In genomic region chr13:79541426-79542049, GRCh38 we compare ENCODE assay signal across 8 cellular contexts.
A peak's percentile ranks its signal among the peaks of the same experiment; 100 is the strongest.
DNase-seq lines count a peak whose midpoint lies in the region; ATAC-seq and TF ChIP-seq lines count a peak whose summit lies in the region.
"Had no signal": no experiment of that assay in that cellular context is flagged by ENCODE, and none has a peak within 500 bp of the region (broad histone marks: within the 10 kb centered on the region; RNA-seq: fewer than 3 reads in every experiment).

No MANE protein-coding gene starts in this region.

- ATAC-seq in GM21381 (IDR thresholded peaks at IDR 0.05; ENCODE audit: unreplicated experiment) = peak; percentile 57
- ATAC-seq in stimulated activated effector memory CD8-positive, alpha-beta T cell treated with anti-CD3 and anti-CD28 coated beads, Interleukin-12 subunit alpha, Interleukin-12 subunit beta, amount 100 ng/mL, for 72 hours = no peak
- ATAC-seq: activated T-cell treated with anti-CD3 and anti-CD28 coated beads, Interleukin-2, amount 50 U/mL, for 72 hours had no signal

- no peak overlapping the region for H3K4me3 Mint-ChIP-seq in stimulated activated effector memory CD8-positive, alpha-beta T cell treated with anti-CD3 and anti-CD28 coated beads, Interleukin-12 subunit alpha, Interleukin-12 subunit beta, amount 100 ng/mL, for 72 hours
- H3K4me3 Mint-ChIP-seq: activated T-cell treated with anti-CD3 and anti-CD28 coated beads, Interleukin-2, amount 50 U/mL, for 72 hours had no signal

- H3K27ac Mint-ChIP-seq in stimulated activated effector memory CD8-positive, alpha-beta T cell treated with anti-CD3 and anti-CD28 coated beads, Interleukin-12 subunit alpha, Interleukin-12 subunit beta, amount 100 ng/mL, for 72 hours = no peak overlapping the region
- H3K27ac Mint-ChIP-seq: activated T-cell treated with anti-CD3 and anti-CD28 coated beads, Interleukin-2, amount 50 U/mL, for 72 hours had no signal

- H4K20me1 ChIP-seq in SU-DHL-6 (ENCODE audit: low read depth, low read length) = peaks cover 3% of the 10 kb centered on the region; the same call in 1 of the 2 replicates

- H3F3A ChIP-seq in SU-DHL-6 (ENCODE audit: insufficient read depth) = no peaks in the 10 kb centered on the region; the same call in 1 of the 2 replicates

- no peak overlapping the region for H3K9ac ChIP-seq in SU-DHL-6 (ENCODE audit: low read length)

- no peaks in the 10 kb centered on the region for H3K79me2 ChIP-seq in SU-DHL-6 (ENCODE audit: insufficient read depth, low read length)

- peaks cover 8% of the 10 kb centered on the region for H3K4me1 Mint-ChIP-seq in stimulated activated effector memory CD8-positive, alpha-beta T cell treated with anti-CD3 and anti-CD28 coated beads, Interleukin-12 subunit alpha, Interleukin-12 subunit beta, amount 100 ng/mL, for 72 hours

- H2AFZ ChIP-seq in SU-DHL-6 (ENCODE audit: low read depth, low read length, severe bottlenecking) = no peak overlapping the region

- H3K9me3 Mint-ChIP-seq in stimulated activated effector memory CD8-positive, alpha-beta T cell treated with anti-CD3 and anti-CD28 coated beads, Interleukin-12 subunit alpha, Interleukin-12 subunit beta, amount 100 ng/mL, for 72 hours = no peaks in the 10 kb centered on the region
- H3K9me3 Mint-ChIP-seq: activated T-cell treated with anti-CD3 and anti-CD28 coated beads, Interleukin-2, amount 50 U/mL, for 72 hours had no signal

- no peaks in the 10 kb centered on the region for H3K36me3 ChIP-seq in SU-DHL-6 (ENCODE audit: low read length)

- no peaks in the 10 kb centered on the region for H3K9me3 ChIP-seq in SU-DHL-6 (ENCODE audit: insufficient read depth, low read length)

- DNase-seq in EH (ENCODE audit: low read depth) = peak; percentile 67
- peak; percentile 58 for DNase-seq in LoVo (ENCODE audit: low spot score)
- peak; percentile 48 for DNase-seq in foreskin melanocyte
- DNase-seq in retinal pigment epithelial cell (ENCODE audit: low read depth) = no peak
- DNase-seq in stimulated activated effector memory CD8-positive, alpha-beta T cell treated with anti-CD3 and anti-CD28 coated beads, Interleukin-12 subunit alpha, Interleukin-12 subunit beta, amount 100 ng/mL, for 72 hours (ENCODE audit: low spot score in 2 of 2) = no peak

- no peak overlapping the region for H3K27ac ChIP-seq in SU-DHL-6 (ENCODE audit: low read depth, low read length)

- peak; percentile 71 for TF ChIP-seq CTCF in SU-DHL-6 (IDR thresholded peaks at IDR 0.05; ENCODE audit: insufficient read depth, low read length, poor library complexity, severe bottlenecking)
- peak; percentile 53 for TF ChIP-seq CTCF in retinal pigment epithelial cell (conservative IDR thresholded peaks at IDR 0.05; ENCODE audit: low read depth, low read length)

- H3K27me3 ChIP-seq in SU-DHL-6 (ENCODE audit: low read length) = no peaks in the 10 kb centered on the region

- H3K9me2 ChIP-seq in SU-DHL-6 (replicated peaks; ENCODE audit: insufficient read depth, low read length) = no peaks in the 10 kb centered on the region

- no peak overlapping the region for H3K4me3 ChIP-seq in SU-DHL-6 (ENCODE audit: insufficient read depth, low read length, poor library complexity, severe bottlenecking)
- H3K4me3 ChIP-seq in retinal pigment epithelial cell (ENCODE audit: low read length) = no peak overlapping the region

- no peak overlapping the region for H3K4me2 ChIP-seq in SU-DHL-6 (ENCODE audit: low read depth, low read length, poor library complexity, severe bottlenecking)

- H3K36me3 Mint-ChIP-seq in stimulated activated effector memory CD8-positive, alpha-beta T cell treated with anti-CD3 and anti-CD28 coated beads, Interleukin-12 subunit alpha, Interleukin-12 subunit beta, amount 100 ng/mL, for 72 hours = peaks cover 59% of the 10 kb centered on the region

Comparison
In these comparisons a context has a peak if more than half of its experiments do, and no peak if none do; other contexts are left out.
1. DNase-seq: peak in EH (single experiment), LoVo (single experiment) and foreskin melanocyte (single experiment); none in retinal pigment epithelial cell (single experiment) and stimulated activated effector memory CD8-positive, alpha-beta T cell treated with anti-CD3 and anti-CD28 coated beads, Interleukin-12 subunit alpha, Interleukin-12 subunit beta, amount 100 ng/mL, for 72 hours (0 of 2).